In genomic region chr14:24398943-24399801, GRCh38 we compare ENCODE assay signal across 8 cellular contexts. TPM values are rescaled to one million over a fixed set of nuclear protein-coding genes. Genes with fewer than 3 reads are reported as not detected.
DNase-seq lines count a peak whose midpoint lies in the region; ATAC-seq and TF ChIP-seq lines count a peak whose summit lies in the region.

Gene NYNRIN (plus strand): TSS chr14:24399003. CDS start chr14:24399247, 244 bp downstream.

- peak within 1 kb of the TSS; percentile 95 for H3K4me3 Mint-ChIP-seq in glutamatergic neuron (ENCODE audit: unreplicated experiment)

- no peaks in the 10 kb centered on the region for H3K9me3 Mint-ChIP-seq in activated naive CD4-positive, alpha-beta T cell treated with anti-CD3 and anti-CD28 coated beads, Interleukin-2, amount 50 U/mL, for 72 hours
- peaks cover 2% of the 10 kb centered on the region for H3K9me3 Mint-ChIP-seq in glutamatergic neuron (ENCODE audit: unreplicated experiment)

- peak; percentile 12 for DNase-seq in DMS79 (lab: John Stamatoyannopoulos, UW)
- peak; percentile 36 for DNase-seq in NCI-H345 (lab: John Stamatoyannopoulos, UW)
- DNase-seq in activated naive CD4-positive, alpha-beta T cell treated with anti-CD3 and anti-CD28 coated beads, Interleukin-2, amount 50 U/mL, for 72 hours (ENCODE audit: low spot score in 2 of 2), result peak in 1 of 2 donors; percentile 23
- DNase-seq in glutamatergic neuron, result peak; percentile 74
- no peak for DNase-seq in occipital lobe (lab: John Stamatoyannopoulos, UW)
- no peak for DNase-seq in NCI-H2196 treated with DMSO at 0.1 percent for 48 hours (lab: John Stamatoyannopoulos, UW; ENCODE audit: unreplicated experiment)
- no peak for DNase-seq in SKM-1 (lab: John Stamatoyannopoulos, UW; ENCODE audit: unreplicated experiment)

- H3K27me3 Mint-ChIP-seq in glutamatergic neuron (ENCODE audit: unreplicated experiment), result peaks cover 4% of the 10 kb centered on the region

- peak within 1 kb of the TSS in 1 of 2 donors; percentile 44 for H3K27ac Mint-ChIP-seq in activated naive CD4-positive, alpha-beta T cell treated with anti-CD3 and anti-CD28 coated beads, Interleukin-2, amount 50 U/mL, for 72 hours
- peak within 1 kb of the TSS; percentile 83 for H3K27ac Mint-ChIP-seq in glutamatergic neuron (ENCODE audit: unreplicated experiment)

- H3K4me1 Mint-ChIP-seq in glutamatergic neuron (ENCODE audit: low read depth, unreplicated experiment), result peaks cover 30% of the 10 kb centered on the region

- ATAC-seq in activated naive CD4-positive, alpha-beta T cell treated with anti-CD3 and anti-CD28 coated beads, Interleukin-2, amount 50 U/mL, for 72 hours, result peak; percentile 68 to 78
- no peak for ATAC-seq in HG02798 (IDR thresholded peaks at IDR 0.05; ENCODE audit: poor library complexity, unreplicated experiment)

- TF ChIP-seq CTCF in glutamatergic neuron (IDR thresholded peaks at IDR 0.05; ENCODE audit: partially characterized antibody, unreplicated experiment), result no peak

- no peaks in the 10 kb centered on the region for H3K36me3 Mint-ChIP-seq in activated naive CD4-positive, alpha-beta T cell treated with anti-CD3 and anti-CD28 coated beads, Interleukin-2, amount 50 U/mL, for 72 hours
- H3K36me3 Mint-ChIP-seq in glutamatergic neuron (ENCODE audit: unreplicated experiment), result no peaks in the 10 kb centered on the region

RNA-seq across cellular contexts. Expression of gene NYNRIN, which starts in this region (rescaled TPM):
- under 1 TPM; 0.02 to 0.14 TPM for total RNA-seq in activated naive CD4-positive, alpha-beta T cell treated with anti-CD3 and anti-CD28 coated beads, Interleukin-2, amount 50 U/mL, for 72 hours
- total RNA-seq in glutamatergic neuron (ENCODE audit: unreplicated experiment) (33.5 TPM), occipital lobe (15.0 TPM)

Comparison
In these comparisons a context has a peak if more than half of its experiments do, and no peak if none do; other contexts are left out.
1. RNA of gene NYNRIN (total RNA-seq): 33.5 TPM in glutamatergic neuron (single experiment) and 15.0 TPM in occipital lobe (single experiment); 0.02 to 0.14 TPM in activated naive CD4-positive, alpha-beta T cell treated with anti-CD3 and anti-CD28 coated beads, Interleukin-2, amount 50 U/mL, for 72 hours; every median in the first group is over 10 times any median in the second.
2. Peak in ATAC-seq in activated naive CD4-positive, alpha-beta T cell treated with anti-CD3 and anti-CD28 coated beads, Interleukin-2, amount 50 U/mL, for 72 hours; RNA of the gene not detected or under 1 TPM.
3. DNase-seq: peak in DMS79 (single experiment), NCI-H345 (single experiment) and glutamatergic neuron (single experiment); none in occipital lobe (single experiment), NCI-H2196 treated with DMSO at 0.1 percent for 48 hours (single experiment) and SKM-1 (single experiment).